Comparison of ENCODE assay signal across 27 cellular contexts in the genomic region with DNA sequence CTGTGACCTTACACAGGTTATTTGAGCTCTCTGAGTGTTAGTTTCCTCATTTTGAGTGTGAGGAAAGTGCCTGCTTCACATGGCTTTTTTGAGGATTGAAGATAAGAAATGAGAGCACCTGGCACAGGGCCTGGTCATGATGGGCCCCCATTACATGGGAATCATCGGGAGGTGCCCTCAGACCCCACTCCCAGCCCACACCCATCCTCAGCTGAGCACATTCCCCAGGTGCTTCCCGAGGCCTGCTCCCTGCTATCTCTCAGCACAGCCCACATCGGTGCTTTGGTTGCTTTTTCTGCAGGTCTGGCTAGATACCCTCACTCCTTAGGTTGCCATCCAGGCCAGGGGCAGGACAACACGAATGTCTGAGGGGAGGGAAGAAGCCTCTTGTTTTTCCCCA.
"Had no signal": no experiment of that assay in that cellular context is flagged by ENCODE, and none has a peak within 500 bp of the region (broad histone marks: within the 10 kb centered on the region; RNA-seq: fewer than 3 reads in every experiment).

No MANE protein-coding gene starts in this region.

- H3K4me3 ChIP-seq: lower lobe of right lung, ovary, right atrium auricular region, skin epidermis, testis, thyroid gland, transverse colon, upper lobe of left lung, vagina had no signal

- DNase-seq: hypothalamus; islet precursor cell; kidney glomerular epithelial cell; left cardiac atrium; lower lobe of right lung; mammary epithelial cell; mesenchymal stem cell; naive thymus-derived CD8-positive, alpha-beta T cell; occipital lobe; ovary; stimulated activated CD4-positive, alpha-beta T cell treated with anti-CD3 and anti-CD28 coated beads, Interleukin-4, amount 100 ng/mL, for 4 hours; stimulated activated CD8-positive, alpha-beta memory T cell treated with anti-CD3 and anti-CD28 coated beads, Interleukin-4, amount 100 ng/mL, for 48 hours; stimulated activated naive CD4-positive, alpha-beta T cell treated with Interleukin-2 at 50 U/mL for 16 hours; stimulated activated naive CD8-positive, alpha-beta T cell treated with anti-CD3 and anti-CD28 coated beads, Interleukin-15, amount 100 ng/mL, for 72 hours; testis; thyroid gland; transverse colon; upper lobe of left lung had no signal

- H3K4me1 ChIP-seq: lower lobe of right lung, right atrium auricular region, thyroid gland, upper lobe of left lung, vagina had no signal

- H3K9me3 ChIP-seq: lower lobe of right lung, ovary, right atrium auricular region, testis, thyroid gland, transverse colon, upper lobe of left lung, vagina had no signal

- H3K4me1 Mint-ChIP-seq: nephron; neural crest cell; stimulated activated naive CD8-positive, alpha-beta T cell treated with anti-CD3 and anti-CD28 coated beads, Interleukin-15, amount 100 ng/mL, for 72 hours had no signal

- ATAC-seq: left cardiac atrium; left lobe of liver; lower lobe of right lung; naive thymus-derived CD8-positive, alpha-beta T cell; sciatic nerve; stimulated activated memory B cell treated with anti-CD40 and anti-IgM and Interleukin-4, amounts not matched to agents 10 μg/mL and 1 μg/mL and 100 μg/mL, for 72 hours; stimulated activated naive CD8-positive, alpha-beta T cell treated with anti-CD3 and anti-CD28 coated beads, Interleukin-15, amount 100 ng/mL, for 72 hours had no signal

- H3K27ac Mint-ChIP-seq: progenitor cell of endocrine pancreas; stimulated activated memory B cell treated with anti-CD40 and anti-IgM and Interleukin-4, amounts not matched to agents 10 μg/mL and 1 μg/mL and 100 μg/mL, for 72 hours had no signal

- H3K36me3 Mint-ChIP-seq: naive thymus-derived CD8-positive, alpha-beta T cell had no signal

- H3K27me3 ChIP-seq: ovary, right atrium auricular region, testis, thyroid gland, transverse colon, upper lobe of left lung, vagina had no signal

- H3K27me3 Mint-ChIP-seq: naive thymus-derived CD8-positive, alpha-beta T cell; stimulated activated memory B cell treated with anti-CD40 and anti-IgM and Interleukin-4, amounts not matched to agents 10 μg/mL and 1 μg/mL and 100 μg/mL, for 72 hours; stimulated activated naive CD8-positive, alpha-beta T cell treated with anti-CD3 and anti-CD28 coated beads, Interleukin-15, amount 100 ng/mL, for 72 hours had no signal

- H3K4me3 Mint-ChIP-seq: naive thymus-derived CD8-positive, alpha-beta T cell; nephron; neural crest cell; stimulated activated memory B cell treated with anti-CD40 and anti-IgM and Interleukin-4, amounts not matched to agents 10 μg/mL and 1 μg/mL and 100 μg/mL, for 72 hours; stimulated activated naive CD8-positive, alpha-beta T cell treated with anti-CD3 and anti-CD28 coated beads, Interleukin-15, amount 100 ng/mL, for 72 hours had no signal

- H3K36me3 ChIP-seq: lower lobe of right lung, ovary, right atrium auricular region, thyroid gland, transverse colon, upper lobe of left lung, vagina had no signal

- H3K27ac ChIP-seq: lower lobe of right lung, ovary, right atrium auricular region, skin epidermis, testis, thyroid gland, transverse colon, upper lobe of left lung, vagina had no signal

- H3K9me3 Mint-ChIP-seq: naive thymus-derived CD8-positive, alpha-beta T cell; nephron; neural crest cell; stimulated activated memory B cell treated with anti-CD40 and anti-IgM and Interleukin-4, amounts not matched to agents 10 μg/mL and 1 μg/mL and 100 μg/mL, for 72 hours; stimulated activated naive CD8-positive, alpha-beta T cell treated with anti-CD3 and anti-CD28 coated beads, Interleukin-15, amount 100 ng/mL, for 72 hours had no signal
